In the genomic region with DNA sequence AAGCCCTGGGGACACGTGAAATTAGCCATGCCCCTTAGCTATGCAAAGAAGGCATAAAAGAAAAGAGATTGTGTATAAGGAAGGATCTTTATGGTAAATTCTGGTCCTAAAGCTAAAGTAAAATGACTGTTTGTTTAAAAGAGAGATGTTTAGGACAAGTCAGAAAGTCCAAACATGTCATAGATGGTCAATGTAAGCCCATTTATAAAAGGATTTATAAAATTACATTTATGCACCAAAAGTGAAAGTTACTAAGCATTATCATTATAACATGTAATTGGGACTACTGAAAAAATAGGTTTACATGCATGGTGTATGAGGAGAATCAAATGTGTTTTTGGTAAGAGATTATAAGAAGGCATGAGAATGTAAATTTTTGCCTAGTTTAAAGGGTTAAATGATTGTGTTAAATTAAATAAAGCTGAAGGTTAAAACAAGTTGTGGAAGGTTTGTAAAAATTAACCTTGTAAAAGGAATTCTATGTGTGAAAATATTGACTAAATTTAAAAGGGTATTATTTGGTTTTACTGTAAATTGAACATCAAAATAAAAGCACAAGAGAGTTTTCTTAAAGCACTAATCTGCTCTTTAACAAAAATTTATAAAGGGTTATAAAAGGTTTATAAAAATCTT, we compare ENCODE assay signal across 1 cellular context.
TF ChIP-seq lines count a peak whose summit lies in the region.

No MANE protein-coding gene starts in this region.

TF ChIP-seq in GM23338, 12 proteins besides CTCF, POLR2A, EP300 and RAD21 (continued from another document):
- TF ChIP-seq, protein P1, sequence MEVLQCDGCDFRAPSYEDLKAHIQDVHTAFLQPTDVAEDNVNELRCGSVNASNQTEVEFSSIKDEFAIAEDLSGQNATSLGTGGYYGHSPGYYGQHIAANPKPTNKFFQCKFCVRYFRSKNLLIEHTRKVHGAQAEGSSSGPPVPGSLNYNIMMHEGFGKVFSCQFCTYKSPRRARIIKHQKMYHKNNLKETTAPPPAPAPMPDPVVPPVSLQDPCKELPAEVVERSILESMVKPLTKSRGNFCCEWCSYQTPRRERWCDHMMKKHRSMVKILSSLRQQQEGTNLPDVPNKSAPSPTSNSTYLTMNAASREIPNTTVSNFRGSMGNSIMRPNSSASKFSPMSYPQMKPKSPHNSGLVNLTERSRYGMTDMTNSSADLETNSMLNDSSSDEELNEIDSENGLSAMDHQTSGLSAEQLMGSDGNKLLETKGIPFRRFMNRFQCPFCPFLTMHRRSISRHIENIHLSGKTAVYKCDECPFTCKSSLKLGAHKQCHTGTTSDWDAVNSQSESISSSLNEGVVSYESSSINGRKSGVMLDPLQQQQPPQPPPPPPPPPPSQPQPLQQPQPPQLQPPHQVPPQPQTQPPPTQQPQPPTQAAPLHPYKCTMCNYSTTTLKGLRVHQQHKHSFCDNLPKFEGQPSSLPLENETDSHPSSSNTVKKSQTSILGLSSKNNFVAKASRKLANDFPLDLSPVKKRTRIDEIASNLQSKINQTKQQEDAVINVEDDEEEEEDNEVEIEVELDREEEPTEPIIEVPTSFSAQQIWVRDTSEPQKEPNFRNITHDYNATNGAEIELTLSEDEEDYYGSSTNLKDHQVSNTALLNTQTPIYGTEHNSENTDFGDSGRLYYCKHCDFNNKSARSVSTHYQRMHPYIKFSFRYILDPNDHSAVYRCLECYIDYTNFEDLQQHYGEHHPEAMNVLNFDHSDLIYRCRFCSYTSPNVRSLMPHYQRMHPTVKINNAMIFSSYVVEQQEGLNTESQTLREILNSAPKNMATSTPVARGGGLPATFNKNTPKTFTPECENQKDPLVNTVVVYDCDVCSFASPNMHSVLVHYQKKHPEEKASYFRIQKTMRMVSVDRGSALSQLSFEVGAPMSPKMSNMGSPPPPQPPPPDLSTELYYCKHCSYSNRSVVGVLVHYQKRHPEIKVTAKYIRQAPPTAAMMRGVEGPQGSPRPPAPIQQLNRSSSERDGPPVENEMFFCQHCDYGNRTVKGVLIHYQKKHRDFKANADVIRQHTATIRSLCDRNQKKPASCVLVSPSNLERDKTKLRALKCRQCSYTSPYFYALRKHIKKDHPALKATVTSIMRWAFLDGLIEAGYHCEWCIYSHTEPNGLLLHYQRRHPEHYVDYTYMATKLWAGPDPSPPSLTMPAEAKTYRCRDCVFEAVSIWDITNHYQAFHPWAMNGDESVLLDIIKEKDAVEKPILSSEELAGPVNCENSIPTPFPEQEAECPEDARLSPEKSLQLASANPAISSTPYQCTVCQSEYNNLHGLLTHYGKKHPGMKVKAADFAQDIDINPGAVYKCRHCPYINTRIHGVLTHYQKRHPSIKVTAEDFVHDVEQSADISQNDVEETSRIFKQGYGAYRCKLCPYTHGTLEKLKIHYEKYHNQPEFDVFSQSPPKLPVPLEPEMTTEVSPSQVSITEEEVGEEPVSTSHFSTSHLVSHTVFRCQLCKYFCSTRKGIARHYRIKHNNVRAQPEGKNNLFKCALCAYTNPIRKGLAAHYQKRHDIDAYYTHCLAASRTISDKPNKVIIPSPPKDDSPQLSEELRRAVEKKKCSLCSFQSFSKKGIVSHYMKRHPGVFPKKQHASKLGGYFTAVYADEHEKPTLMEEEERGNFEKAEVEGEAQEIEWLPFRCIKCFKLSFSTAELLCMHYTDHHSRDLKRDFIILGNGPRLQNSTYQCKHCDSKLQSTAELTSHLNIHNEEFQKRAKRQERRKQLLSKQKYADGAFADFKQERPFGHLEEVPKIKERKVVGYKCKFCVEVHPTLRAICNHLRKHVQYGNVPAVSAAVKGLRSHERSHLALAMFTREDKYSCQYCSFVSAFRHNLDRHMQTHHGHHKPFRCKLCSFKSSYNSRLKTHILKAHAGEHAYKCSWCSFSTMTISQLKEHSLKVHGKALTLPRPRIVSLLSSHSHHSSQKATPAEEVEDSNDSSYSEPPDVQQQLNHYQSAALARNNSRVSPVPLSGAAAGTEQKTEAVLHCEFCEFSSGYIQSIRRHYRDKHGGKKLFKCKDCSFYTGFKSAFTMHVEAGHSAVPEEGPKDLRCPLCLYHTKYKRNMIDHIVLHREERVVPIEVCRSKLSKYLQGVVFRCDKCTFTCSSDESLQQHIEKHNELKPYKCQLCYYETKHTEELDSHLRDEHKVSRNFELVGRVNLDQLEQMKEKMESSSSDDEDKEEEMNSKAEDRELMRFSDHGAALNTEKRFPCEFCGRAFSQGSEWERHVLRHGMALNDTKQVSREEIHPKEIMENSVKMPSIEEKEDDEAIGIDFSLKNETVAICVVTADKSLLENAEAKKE (CRISPR knock-in tag; IDR thresholded peaks at IDR 0.05) = no peak
- TF ChIP-seq ZNF331 (CRISPR knock-in tag; IDR thresholded peaks at IDR 0.05; ENCODE audit: low read depth) (no peak), NANOG (IDR thresholded peaks at IDR 0.05; ENCODE audit: borderline replicate concordance) (no peak), POLR2AphosphoS5 (IDR thresholded peaks at IDR 0.05; ENCODE audit: low read depth) (no peak), ZNF114 (CRISPR knock-in tag; IDR thresholded peaks at IDR 0.05) (no peak)
- TF ChIP-seq, protein P2, sequence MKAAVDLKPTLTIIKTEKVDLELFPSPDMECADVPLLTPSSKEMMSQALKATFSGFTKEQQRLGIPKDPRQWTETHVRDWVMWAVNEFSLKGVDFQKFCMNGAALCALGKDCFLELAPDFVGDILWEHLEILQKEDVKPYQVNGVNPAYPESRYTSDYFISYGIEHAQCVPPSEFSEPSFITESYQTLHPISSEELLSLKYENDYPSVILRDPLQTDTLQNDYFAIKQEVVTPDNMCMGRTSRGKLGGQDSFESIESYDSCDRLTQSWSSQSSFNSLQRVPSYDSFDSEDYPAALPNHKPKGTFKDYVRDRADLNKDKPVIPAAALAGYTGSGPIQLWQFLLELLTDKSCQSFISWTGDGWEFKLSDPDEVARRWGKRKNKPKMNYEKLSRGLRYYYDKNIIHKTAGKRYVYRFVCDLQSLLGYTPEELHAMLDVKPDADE (IDR thresholded peaks at IDR 0.05) = no peak
